In the genomic region with DNA sequence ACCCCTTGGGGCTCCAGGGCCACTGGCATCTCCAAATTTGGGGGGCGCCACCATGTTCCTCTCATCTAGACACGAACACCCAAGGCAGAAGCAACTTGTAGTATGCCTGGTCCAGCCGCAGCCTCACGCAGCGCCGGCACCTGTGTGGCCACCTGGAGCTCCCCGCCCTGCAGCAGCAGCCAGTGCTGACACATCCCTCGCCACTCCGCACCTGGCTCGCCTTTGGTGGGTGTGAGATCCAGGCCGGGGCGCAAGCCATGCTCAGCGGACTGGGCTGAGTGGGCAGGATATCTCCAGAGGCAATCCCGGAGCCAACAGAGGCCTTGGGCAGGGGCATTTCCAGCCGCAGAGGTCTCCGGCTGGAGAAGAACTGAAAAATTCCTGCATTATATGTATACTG, we compare ENCODE assay signal across 30 cellular contexts.
"Had no signal": no experiment of that assay in that cellular context is flagged by ENCODE, and none has a peak within 500 bp of the region (broad histone marks: within the 10 kb centered on the region; RNA-seq: fewer than 3 reads in every experiment).

No MANE protein-coding gene starts in this region.

- H3K9me3 ChIP-seq: neutrophil, ovary, psoas muscle, thoracic aorta, thyroid gland, upper lobe of right lung, uterus had no signal

- H3K36me3 Mint-ChIP-seq: naive thymus-derived CD4-positive, alpha-beta T cell; natural killer cell; neural progenitor cell; stimulated activated naive B cell treated with anti-CD40 and anti-IgM and Interleukin-4, amounts not matched to agents 10 μg/mL and 1 μg/mL and 100 μg/mL, for 72 hours; type B pancreatic cell had no signal

- H3K4me2 ChIP-seq: neural progenitor cell, smooth muscle cell had no signal

- H3K36me3 ChIP-seq: neutrophil, ovary, spleen, stomach, thoracic aorta, thyroid gland, tibial nerve, upper lobe of right lung, uterus had no signal

- H3K4me1 Mint-ChIP-seq: natural killer cell; nephron; neural progenitor cell; stimulated activated naive B cell treated with anti-CD40 and anti-IgM and Interleukin-4, amounts not matched to agents 10 μg/mL and 1 μg/mL and 100 μg/mL, for 72 hours had no signal

- H3K27me3 Mint-ChIP-seq: naive thymus-derived CD4-positive, alpha-beta T cell; progenitor cell of endocrine pancreas; stimulated activated naive B cell treated with anti-CD40 and anti-IgM and Interleukin-4, amounts not matched to agents 10 μg/mL and 1 μg/mL and 100 μg/mL, for 72 hours; stimulated activated naive CD8-positive, alpha-beta T cell treated with anti-CD3 and anti-CD28 coated beads, Interleukin-15, Interleukin-2, amounts not matched to agents 100 ng/mL and 50 ng/mL, for 24 hours; type B pancreatic cell had no signal

- H3K4me3 Mint-ChIP-seq: naive thymus-derived CD4-positive, alpha-beta T cell; natural killer cell; nephron; neural progenitor cell; stimulated activated naive B cell treated with anti-CD40 and anti-IgM and Interleukin-4, amounts not matched to agents 10 μg/mL and 1 μg/mL and 100 μg/mL, for 72 hours; stimulated activated naive CD8-positive, alpha-beta T cell treated with anti-CD3 and anti-CD28 coated beads, Interleukin-15, Interleukin-2, amounts not matched to agents 100 ng/mL and 50 ng/mL, for 24 hours; type B pancreatic cell had no signal

- H2AFZ ChIP-seq: neural progenitor cell, parathyroid adenoma had no signal

- H3K4me1 ChIP-seq: neural progenitor cell, parathyroid adenoma, psoas muscle, spleen, stomach, thyroid gland, tibial nerve, upper lobe of right lung, uterus had no signal

- H3K27ac ChIP-seq: neural progenitor cell, neutrophil, ovary, parathyroid adenoma, psoas muscle, skin epidermis, spleen, stomach, thoracic aorta, thyroid gland, tibial nerve, upper lobe of right lung, uterus had no signal

- H3K27ac Mint-ChIP-seq: naive thymus-derived CD4-positive, alpha-beta T cell; natural killer cell; nephron; neural progenitor cell; progenitor cell of endocrine pancreas; stimulated activated naive B cell treated with anti-CD40 and anti-IgM and Interleukin-4, amounts not matched to agents 10 μg/mL and 1 μg/mL and 100 μg/mL, for 72 hours; stimulated activated naive CD8-positive, alpha-beta T cell treated with anti-CD3 and anti-CD28 coated beads, Interleukin-15, Interleukin-2, amounts not matched to agents 100 ng/mL and 50 ng/mL, for 24 hours; type B pancreatic cell had no signal

- H3K79me2 ChIP-seq: parathyroid adenoma had no signal

- H3K27me3 ChIP-seq: neural progenitor cell, neutrophil, ovary, spleen, stomach, thyroid gland, tibial nerve, upper lobe of right lung, uterus had no signal

- H3K9me3 Mint-ChIP-seq: nephron, neural progenitor cell, type B pancreatic cell had no signal

- ATAC-seq: naive thymus-derived CD4-positive, alpha-beta T cell; natural killer cell; psoas muscle; right cardiac atrium; sciatic nerve; stimulated activated naive B cell treated with anti-CD40 and anti-IgM and Interleukin-4, amounts not matched to agents 10 μg/mL and 1 μg/mL and 100 μg/mL, for 72 hours; upper lobe of right lung had no signal

- H3K4me3 ChIP-seq: neural progenitor cell, ovary, psoas muscle, skin epidermis, smooth muscle cell, spleen, stomach, thoracic aorta, thyroid gland, tibial nerve, upper lobe of right lung, uterus had no signal

- DNase-seq: naive thymus-derived CD4-positive, alpha-beta T cell; natural killer cell; nucleus accumbens; ovary; psoas muscle; spleen; stimulated activated CD4-positive, alpha-beta T cell treated with anti-CD3 and anti-CD28 coated beads, Interleukin-12 subunit alpha, Interleukin-12 subunit beta, amount 100 ng/mL, for 4 hours; stimulated activated CD4-positive, alpha-beta T cell treated with anti-CD3 and anti-CD28 coated beads, Interleukin-1b, Interleukin-23, amount 100 ng/mL, for 48 hours; stimulated activated CD4-positive, alpha-beta T cell treated with anti-CD3 and anti-CD28 coated beads, Interleukin-4, amount 100 ng/mL, for 1 hour; stimulated activated CD4-positive, alpha-beta T cell treated with anti-CD3 and anti-CD28 coated beads, Interleukin-4, amount 100 ng/mL, for 4 hours; stimulated activated CD8-positive, alpha-beta memory T cell treated with anti-CD3 and anti-CD28 coated beads, Interleukin-4, amount 100 ng/mL, for 48 hours; stimulated activated naive B cell treated with anti-CD40 and anti-IgM and Interleukin-4, amounts not matched to agents 10 μg/mL and 1 μg/mL and 100 μg/mL, for 72 hours; stimulated activated naive CD4-positive, alpha-beta T cell treated with Interleukin-2 at 50 U/mL for 16 hours; stomach; thyroid gland; upper lobe of right lung; uterus had no signal
